ENCODE assay signal across 7 cellular contexts in genomic region chr6:162952343-162952871, GRCh38.
"Had no signal": no experiment of that assay in that cellular context is flagged by ENCODE, and none has a peak within 500 bp of the region (broad histone marks: within the 10 kb centered on the region; RNA-seq: fewer than 3 reads in every experiment).

No MANE protein-coding gene starts in this region.

- H3K4me3 ChIP-seq: GM12878 had no signal

- FAIRE-seq: G401.6, GM12878, GM12892, GM18507, GM19239 had no signal

- ATAC-seq: GM12878 had no signal

- DNase-seq: GDM1, GF-D8 had no signal
